In genomic region chr12:68364893-68365725, GRCh38 we compare ENCODE assay signal across 8 cellular contexts. TPM values are rescaled to one million over a fixed set of nuclear protein-coding genes. Genes with fewer than 3 reads are reported as not detected.
DNase-seq lines count a peak whose midpoint lies in the region; ATAC-seq and TF ChIP-seq lines count a peak whose summit lies in the region.

No MANE protein-coding gene starts in this region.

- peak overlapping the region; percentile 17 to 83 (median 79) for H3K4me3 Mint-ChIP-seq in CD4-positive, CD25-positive, alpha-beta regulatory T cell

- TF ChIP-seq CTCF in osteoblast (IDR thresholded peaks at IDR 0.05; ENCODE audit: extremely low read depth, low read depth, low read length) (no peak), testis (IDR thresholded peaks at IDR 0.05) (no peak)

- ATAC-seq in CD4-positive, CD25-positive, alpha-beta regulatory T cell (ENCODE audit: low read depth in 2 of 2) = peak; percentile 88 to 89
- ATAC-seq in GM19438 (IDR thresholded peaks at IDR 0.05; ENCODE audit: low read depth, unreplicated experiment) (peak; percentile 93), HG03521 (IDR thresholded peaks at IDR 0.05; ENCODE audit: unreplicated experiment) (peak; percentile 79)

- H2AFZ ChIP-seq in osteoblast (ENCODE audit: low read length) = peak overlapping the region; percentile 64

- no peaks in the 10 kb centered on the region for H3K9me3 ChIP-seq in CD4-positive, CD25-positive, alpha-beta regulatory T cell (ENCODE audit: control insufficient read depth in 2 of 2, low read length in 2 of 2)
- no peaks in the 10 kb centered on the region for H3K9me3 ChIP-seq in osteoblast (ENCODE audit: low read depth, low read length)
- H3K9me3 ChIP-seq in testis = no peaks in the 10 kb centered on the region

- TF ChIP-seq POLR2A in testis (IDR thresholded peaks at IDR 0.05) = no peak

- H3K27ac ChIP-seq in CD4-positive, CD25-positive, alpha-beta regulatory T cell (ENCODE audit: insufficient read depth, low read length, poor library complexity, severe bottlenecking) = peak overlapping the region; percentile 87
- peak overlapping the region; percentile 87 for H3K27ac ChIP-seq in osteoblast (ENCODE audit: low read depth, low read length)
- H3K27ac ChIP-seq in testis = peak overlapping the region; percentile 59 to 60

- H3K36me3 ChIP-seq in CD4-positive, CD25-positive, alpha-beta regulatory T cell (ENCODE audit: control insufficient read depth, insufficient read depth, low read length) = no peaks in the 10 kb centered on the region
- no peaks in the 10 kb centered on the region for H3K36me3 ChIP-seq in osteoblast (ENCODE audit: insufficient read depth, low read length)
- H3K36me3 ChIP-seq in testis (ENCODE audit: low read depth, missing control alignments) = no peaks in the 10 kb centered on the region

- peaks cover 34 to 74% (median 59%) of the 10 kb centered on the region in 4 donors for H3K4me1 Mint-ChIP-seq in CD4-positive, CD25-positive, alpha-beta regulatory T cell

- H3K36me3 Mint-ChIP-seq in CD4-positive, CD25-positive, alpha-beta regulatory T cell = no peaks in the 10 kb centered on the region

- peak overlapping the region; percentile 79 for H3K4me3 ChIP-seq in CD4-positive, CD25-positive, alpha-beta regulatory T cell (ENCODE audit: low read depth, low read length)
- H3K4me3 ChIP-seq in osteoblast (ENCODE audit: insufficient read depth, low read length) (peak overlapping the region; percentile 54), testis (peak overlapping the region; percentile 25 to 53)

- no peaks in the 10 kb centered on the region for H3K79me2 ChIP-seq in osteoblast (ENCODE audit: insufficient read depth, low read length)

- no peaks in the 10 kb centered on the region for H4K20me1 ChIP-seq in osteoblast (ENCODE audit: insufficient read depth, low read length)

- peak overlapping the region; percentile 92 to 100 (median 93) for H3K27ac Mint-ChIP-seq in CD4-positive, CD25-positive, alpha-beta regulatory T cell

- WGBS in testis, 2 donors = 2 to 3% methylated on average over 13 to 25 of the region's 26 CpGs

- H3K27me3 ChIP-seq in CD4-positive, CD25-positive, alpha-beta regulatory T cell (ENCODE audit: control insufficient read depth, insufficient read depth, low read length) = no peaks in the 10 kb centered on the region
- H3K27me3 ChIP-seq in osteoblast (ENCODE audit: insufficient read depth, low read length) (no peaks in the 10 kb centered on the region), testis (no peaks in the 10 kb centered on the region)

- peak overlapping the region; percentile 69 for H3K4me2 ChIP-seq in osteoblast (ENCODE audit: insufficient read depth, low read length)

- peak; percentile 62 to 95 (median 82) for DNase-seq in CD4-positive, CD25-positive, alpha-beta regulatory T cell
- DNase-seq in SIG-M5 treated with dmso at 0.1 percent for 504 hours (lab: John Stamatoyannopoulos, UW; ENCODE audit: unreplicated experiment) (peak; percentile 100), glomerular endothelial cell (ENCODE audit: extremely low read depth, low read depth, low spot score) (peak; percentile 64), osteoblast (ENCODE audit: insufficient read length, low spot score, missing footprints) (peak; percentile 93), testis (peak; percentile 93)
- DNase-seq in activated naive CD4-positive, alpha-beta T cell treated with Interleukin-2 at 50 U/mL for 16 hours = peak; percentile 89

- H3K9me3 Mint-ChIP-seq in CD4-positive, CD25-positive, alpha-beta regulatory T cell = peaks cover 0 to 2% (median 0%) of the 10 kb centered on the region in 7 donors

- intact Hi-C loops in testis (cut with DNase I; ENCODE audit: low total_unique reads) = no loop called here

- H3K4me1 ChIP-seq in CD4-positive, CD25-positive, alpha-beta regulatory T cell (ENCODE audit: control insufficient read depth, insufficient read depth, low read length, poor library complexity, severe bottlenecking) = peaks cover 54% of the 10 kb centered on the region
- H3K4me1 ChIP-seq in osteoblast (ENCODE audit: insufficient read depth, low read length) = peaks cover 26% of the 10 kb centered on the region
- H3K4me1 ChIP-seq in testis = peaks cover 7% of the 10 kb centered on the region

- H3K27me3 Mint-ChIP-seq in CD4-positive, CD25-positive, alpha-beta regulatory T cell = no peaks in the 10 kb centered on the region

RNA-seq across cellular contexts. Expression of gene MDM1, which starts 32.9 kb away (rescaled TPM):
- 21.2 TPM for total RNA-seq in CD4-positive, CD25-positive, alpha-beta regulatory T cell
- polyA plus RNA-seq in CD4-positive, CD25-positive, alpha-beta regulatory T cell = 10 to 100 TPM; 13.4 to 21.1 (median 15.5) TPM
- 7.6 and 10.9 TPM in 2 replicates for total RNA-seq in glomerular endothelial cell
- 28.2 and 29.5 TPM in 2 replicates for total RNA-seq in osteoblast
- 10 to 100 TPM; 32.7 to 35.3 TPM for total RNA-seq in testis
- 36.1 TPM for polyA plus RNA-seq in testis (ENCODE audit: insufficient read depth, low read depth, low replicate concordance)

Comparison
In these comparisons a context has a peak if more than half of its experiments do, and no peak if none do; other contexts are left out.
1. Peak in every context shown above with its lines: DNase-seq, ATAC-seq, H3K4me3 ChIP-seq and H3K27ac ChIP-seq.